Comparison of ENCODE assay signal across 8 cellular contexts in genomic region chr20:58839474-58839874, GRCh38.
DNase-seq lines count a peak whose midpoint lies in the region; ATAC-seq and TF ChIP-seq lines count a peak whose summit lies in the region.

No MANE protein-coding gene starts in this region.

- H3K9me3 ChIP-seq in OCI-LY3 (ENCODE audit: insufficient read depth, low read length) (no peaks in the 10 kb centered on the region), iPS-18c (ENCODE audit: control insufficient read depth, insufficient read depth, low read length) (no peaks in the 10 kb centered on the region)

- H3K27ac ChIP-seq in OCI-LY3 (ENCODE audit: low read length) = no peak overlapping the region

- no peaks in the 10 kb centered on the region; the same call in 1 of the 2 replicates for H4K20me1 ChIP-seq in OCI-LY3 (ENCODE audit: insufficient read depth, low read length)

- no peak overlapping the region for H3K9ac ChIP-seq in OCI-LY3 (ENCODE audit: low read length)

- H3K36me3 Mint-ChIP-seq in activated naive CD8-positive, alpha-beta T cell treated with anti-CD3 and anti-CD28 coated beads, Interleukin-2, amount 50 U/mL, for 24 hours (ENCODE audit: low read depth) = peaks cover 6% of the 10 kb centered on the region
- H3K36me3 Mint-ChIP-seq in stimulated activated memory B cell treated with anti-CD40 and anti-IgM and Interleukin-4, amounts not matched to agents 10 μg/mL and 1 μg/mL and 100 μg/mL, for 72 hours = no peaks in the 10 kb centered on the region

- H3K27me3 Mint-ChIP-seq in activated naive CD8-positive, alpha-beta T cell treated with anti-CD3 and anti-CD28 coated beads, Interleukin-2, amount 50 U/mL, for 24 hours = peaks cover 67% of the 10 kb centered on the region
- peaks cover 60% of the 10 kb centered on the region for H3K27me3 Mint-ChIP-seq in stimulated activated memory B cell treated with anti-CD40 and anti-IgM and Interleukin-4, amounts not matched to agents 10 μg/mL and 1 μg/mL and 100 μg/mL, for 72 hours

- H3K4me3 ChIP-seq in OCI-LY3 (ENCODE audit: low read length) (peak overlapping the region; percentile 45), iPS-18c (ENCODE audit: insufficient read depth, low read depth, low read length) (peak overlapping the region; percentile 50; the same call in 1 of the 2 replicates)

- no peaks in the 10 kb centered on the region for H3K9me3 Mint-ChIP-seq in activated naive CD8-positive, alpha-beta T cell treated with anti-CD3 and anti-CD28 coated beads, Interleukin-2, amount 50 U/mL, for 24 hours
- H3K9me3 Mint-ChIP-seq in stimulated activated memory B cell treated with anti-CD40 and anti-IgM and Interleukin-4, amounts not matched to agents 10 μg/mL and 1 μg/mL and 100 μg/mL, for 72 hours = no peaks in the 10 kb centered on the region

- no peak overlapping the region for H3K4me3 Mint-ChIP-seq in activated naive CD8-positive, alpha-beta T cell treated with anti-CD3 and anti-CD28 coated beads, Interleukin-2, amount 50 U/mL, for 24 hours
- no peak overlapping the region for H3K4me3 Mint-ChIP-seq in stimulated activated memory B cell treated with anti-CD40 and anti-IgM and Interleukin-4, amounts not matched to agents 10 μg/mL and 1 μg/mL and 100 μg/mL, for 72 hours

- no peaks in the 10 kb centered on the region for H3K36me3 ChIP-seq in OCI-LY3 (replicated peaks; ENCODE audit: low read depth, low read length)

- ATAC-seq in activated naive CD8-positive, alpha-beta T cell treated with anti-CD3 and anti-CD28 coated beads, Interleukin-2, amount 50 U/mL, for 24 hours = peak; percentile 42
- no peak for ATAC-seq in HG02678 (IDR thresholded peaks at IDR 0.05; ENCODE audit: unreplicated experiment)
- ATAC-seq in stimulated activated memory B cell treated with anti-CD40 and anti-IgM and Interleukin-4, amounts not matched to agents 10 μg/mL and 1 μg/mL and 100 μg/mL, for 72 hours = no peak

- H3K27me3 ChIP-seq in OCI-LY3 (ENCODE audit: low read depth, low read length) = peaks cover 19% of the 10 kb centered on the region

- peak overlapping the region; percentile 55 for H3K4me2 ChIP-seq in OCI-LY3 (ENCODE audit: low read length)

- DNase-seq in NCI-H146 (lab: John Stamatoyannopoulos, UW) (peak; percentile 33), NCI-H146 treated with DMSO at 0.1 percent for 48 hours (lab: John Stamatoyannopoulos, UW; ENCODE audit: unreplicated experiment) (no peak)
- peak; percentile 52 for DNase-seq in activated naive CD8-positive, alpha-beta T cell treated with anti-CD3 and anti-CD28 coated beads, Interleukin-2, amount 50 U/mL, for 24 hours
- peak; percentile 53 for DNase-seq in stimulated activated CD4-positive, alpha-beta T cell treated with anti-CD3 and anti-CD28 coated beads, Interleukin-4, amount 100 ng/mL, for 24 hours

- peak; percentile 75 for TF ChIP-seq CTCF in OCI-LY3 (IDR thresholded peaks at IDR 0.05; ENCODE audit: low read depth, low read length)

- H3K4me1 ChIP-seq in OCI-LY3 (ENCODE audit: low read length) = no peaks in the 10 kb centered on the region

- no peak overlapping the region for H3K27ac Mint-ChIP-seq in activated naive CD8-positive, alpha-beta T cell treated with anti-CD3 and anti-CD28 coated beads, Interleukin-2, amount 50 U/mL, for 24 hours
- no peak overlapping the region for H3K27ac Mint-ChIP-seq in stimulated activated memory B cell treated with anti-CD40 and anti-IgM and Interleukin-4, amounts not matched to agents 10 μg/mL and 1 μg/mL and 100 μg/mL, for 72 hours

- H2AFZ ChIP-seq in OCI-LY3 (ENCODE audit: low read depth, low read length) = no peak overlapping the region; the same call in 1 of the 2 replicates

- peaks cover 16% of the 10 kb centered on the region for H3K4me1 Mint-ChIP-seq in activated naive CD8-positive, alpha-beta T cell treated with anti-CD3 and anti-CD28 coated beads, Interleukin-2, amount 50 U/mL, for 24 hours
- peaks cover 17% of the 10 kb centered on the region for H3K4me1 Mint-ChIP-seq in stimulated activated memory B cell treated with anti-CD40 and anti-IgM and Interleukin-4, amounts not matched to agents 10 μg/mL and 1 μg/mL and 100 μg/mL, for 72 hours

- H3K79me2 ChIP-seq in OCI-LY3 (ENCODE audit: low read length) = no peaks in the 10 kb centered on the region; the same call in 1 of the 2 replicates
